In genomic region chr15:70292511-70292760, GRCh38 we compare ENCODE assay signal across 9 cellular contexts.
"Had no signal": no experiment of that assay in that cellular context is flagged by ENCODE, and none has a peak within 500 bp of the region (broad histone marks: within the 10 kb centered on the region; RNA-seq: fewer than 3 reads in every experiment).

No MANE protein-coding gene starts in this region.

- FAIRE-seq: H1, H54, HTR-8/SVneo, K562 had no signal

- H3K27ac Mint-ChIP-seq: GM23338, H9 had no signal

- H3K4me3 Mint-ChIP-seq: GM23338, H9 had no signal

- DNase-seq: H9, HCEC 1CT, IMR-90, KG1 had no signal

- H3K9me3 Mint-ChIP-seq: GM23338, H9 had no signal

- ATAC-seq: GM23338, K562 had no signal

- H3K4me3 ChIP-seq: GM23338, K562 had no signal
